ENCODE assay signal across 11 cellular contexts in the genomic region with DNA sequence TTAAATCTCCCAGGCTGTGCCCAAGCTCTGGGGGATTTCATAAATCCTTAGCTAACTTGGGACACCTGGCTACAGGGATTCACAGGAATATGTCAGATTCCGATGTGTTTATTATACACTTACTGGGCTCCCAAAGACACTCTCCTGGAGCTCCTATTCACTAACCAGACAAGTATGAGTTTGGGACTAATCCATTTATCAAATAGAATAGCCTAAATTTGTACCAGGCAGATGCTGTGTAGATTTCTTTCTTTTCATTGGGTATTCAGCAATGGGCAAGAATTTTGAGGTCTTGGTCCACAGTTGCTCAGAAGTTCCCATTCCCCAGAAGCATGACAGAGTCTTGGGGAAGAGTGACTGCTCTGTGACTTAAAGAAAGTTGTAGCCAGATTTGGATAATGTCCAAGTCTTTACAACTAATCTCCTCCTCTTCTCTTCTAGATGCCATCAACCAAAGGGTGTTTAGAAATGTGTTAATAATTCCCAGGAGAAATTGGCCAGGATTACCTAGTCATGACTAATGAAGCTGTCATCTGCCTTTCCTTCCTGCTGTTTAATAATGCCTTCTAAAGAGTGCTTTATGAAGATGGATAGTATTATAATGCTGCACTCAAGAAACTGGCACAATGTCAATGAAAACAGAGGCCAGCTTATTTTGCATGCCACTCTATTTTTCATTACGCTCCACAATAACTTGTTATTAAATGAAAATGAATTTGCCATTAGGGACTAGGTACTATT.
A peak's percentile ranks its signal among the peaks of the same experiment; 100 is the strongest.
DNase-seq lines count a peak whose midpoint lies in the region; ATAC-seq and TF ChIP-seq lines count a peak whose summit lies in the region.
"Had no signal": no experiment of that assay in that cellular context is flagged by ENCODE, and none has a peak within 500 bp of the region (broad histone marks: within the 10 kb centered on the region; RNA-seq: fewer than 3 reads in every experiment).

No MANE protein-coding gene starts in this region.

- in situ Hi-C loops in brain microvascular endothelial cell (cut with HindIII; ENCODE audit: low pct_ligation_motif_present, low sequenced_read_pairs) = no loop called here

- H3K27me3 ChIP-seq in brain microvascular endothelial cell (replicated peaks) (no peaks in the 10 kb centered on the region), mesenchymal stem cell (ENCODE audit: control insufficient read depth in 1 of 2, insufficient read depth in 1 of 2, low read length in 2 of 2) (peaks cover 0 to 5% of the 10 kb centered on the region in 2 experiments)

- H3K4me1 ChIP-seq in mesenchymal stem cell (ENCODE audit: control insufficient read depth, insufficient read depth, low read depth, low read length) = peaks cover 4% of the 10 kb centered on the region

- no peak overlapping the region for H2BK12ac ChIP-seq in mesenchymal stem cell (ENCODE audit: low read length in 2 of 2)

- DNase-seq in GM03348 (ENCODE audit: low spot score) = peak; percentile 50
- DNase-seq in NCI-H2081 treated with DMSO at 0.1 percent for 48 hours (lab: John Stamatoyannopoulos, UW) = peak; percentile 73
- DNase-seq in brain microvascular endothelial cell = peak; percentile 57
- DNase-seq in mesenchymal stem cell = peak; percentile 51
- no peak for DNase-seq in activated CD8-positive, alpha-beta memory T cell treated with anti-CD3 and anti-CD28 coated beads for 24 hours
- DNase-seq: activated effector memory CD4-positive, alpha-beta T cell treated with Interleukin-2 at 50 U/mL for 16 hours; lower lobe of right lung; WERI-Rb-1 had no signal

- H3K27ac ChIP-seq in brain microvascular endothelial cell (no peak overlapping the region), mesenchymal stem cell (ENCODE audit: low read length, poor library complexity, severe bottlenecking) (no peak overlapping the region)
- H3K27ac ChIP-seq: lower lobe of right lung, WERI-Rb-1 had no signal

- H3K4ac ChIP-seq in mesenchymal stem cell (ENCODE audit: low read depth in 1 of 2, low read length in 2 of 2) = no peak overlapping the region

- no peak for TF ChIP-seq CTCF in brain microvascular endothelial cell (IDR thresholded peaks at IDR 0.05; ENCODE audit: low read depth, low read length, missing control alignments)

- no peak overlapping the region for H2BK120ac ChIP-seq in mesenchymal stem cell (ENCODE audit: low read depth, low read length)

- H2AFZ ChIP-seq in mesenchymal stem cell (ENCODE audit: low read depth, low read length) = no peak overlapping the region

- H3K36me3 ChIP-seq in brain microvascular endothelial cell (replicated peaks) (no peaks in the 10 kb centered on the region), mesenchymal stem cell (ENCODE audit: control insufficient read depth in 1 of 2, insufficient read depth in 2 of 2, low read depth in 1 of 2, low read length in 2 of 2) (no peaks in the 10 kb centered on the region)
- H3K36me3 ChIP-seq: lower lobe of right lung, WERI-Rb-1 had no signal

- H3K23ac ChIP-seq in mesenchymal stem cell (ENCODE audit: low read length in 2 of 2) = no peak overlapping the region

- no peak overlapping the region for H3K4me2 ChIP-seq in mesenchymal stem cell (ENCODE audit: low read length, poor library complexity, severe bottlenecking)

- H2BK15ac ChIP-seq in mesenchymal stem cell (ENCODE audit: low read depth, poor library complexity, severe bottlenecking) = no peak overlapping the region

- no peak overlapping the region for H3K18ac ChIP-seq in mesenchymal stem cell (ENCODE audit: low read depth in 1 of 2, low read length in 2 of 2)

- H4K8ac ChIP-seq in mesenchymal stem cell (ENCODE audit: low read length) = no peak overlapping the region

- no peak for ATAC-seq in HG02981 (IDR thresholded peaks at IDR 0.05; ENCODE audit: unreplicated experiment)
- ATAC-seq in GM18517 (IDR thresholded peaks at IDR 0.05; ENCODE audit: unreplicated experiment) = no peak
- ATAC-seq in HG02610 (IDR thresholded peaks at IDR 0.05; ENCODE audit: unreplicated experiment) = no peak
- ATAC-seq: lower lobe of right lung had no signal

- H2AK5ac ChIP-seq in mesenchymal stem cell (ENCODE audit: low read length, severe bottlenecking) = no peak overlapping the region

- no peak overlapping the region for H3K9ac ChIP-seq in mesenchymal stem cell (ENCODE audit: low read length)

- H3K14ac ChIP-seq in mesenchymal stem cell (ENCODE audit: low read length in 2 of 2) = no peak overlapping the region

- no peak overlapping the region for H4K91ac ChIP-seq in mesenchymal stem cell (ENCODE audit: low read length)

- no peak overlapping the region for H2BK5ac ChIP-seq in mesenchymal stem cell (ENCODE audit: low read depth, low read length, poor library complexity, severe bottlenecking)

- H3K9me3 ChIP-seq in mesenchymal stem cell (ENCODE audit: control insufficient read depth, low read length) = peaks cover 5% of the 10 kb centered on the region

- WGBS in mesenchymal stem cell = 90% methylated on average over 1 of the region's 2 CpGs

- H3K4me3 ChIP-seq in brain microvascular endothelial cell (ENCODE audit: low read depth, low read length) (no peak overlapping the region), mesenchymal stem cell (ENCODE audit: insufficient read depth in 1 of 2, low read depth in 1 of 2, low read length in 2 of 2) (no peak overlapping the region)
- H3K4me3 ChIP-seq: lower lobe of right lung had no signal

- H3K79me1 ChIP-seq in mesenchymal stem cell (replicated peaks; ENCODE audit: low read length, poor library complexity, severe bottlenecking) = no peaks in the 10 kb centered on the region
